15 cellular contexts compared by ENCODE assay signal in genomic region chr22:30209642-30210041, GRCh38. TPM values are rescaled to one million over a fixed set of nuclear protein-coding genes. Genes with fewer than 3 reads are reported as not detected.
A peak's percentile ranks its signal among the peaks of the same experiment; 100 is the strongest.
DNase-seq lines count a peak whose midpoint lies in the region; ATAC-seq and TF ChIP-seq lines count a peak whose summit lies in the region.
"Had no signal": no experiment of that assay in that cellular context is flagged by ENCODE, and none has a peak within 500 bp of the region (broad histone marks: within the 10 kb centered on the region; RNA-seq: fewer than 3 reads in every experiment).

No MANE protein-coding gene starts in this region.

- H3K27me3 Mint-ChIP-seq in naive thymus-derived CD8-positive, alpha-beta T cell: no peaks in the 10 kb centered on the region
- H3K27me3 Mint-ChIP-seq: activated CD4-positive, alpha-beta memory T cell treated with anti-CD3 and anti-CD28 coated beads, Interleukin-2, amount 10 ng/mL, durations not matched to agents 7 days and 5 days had no signal

- no peaks in the 10 kb centered on the region for H3K9me3 ChIP-seq in left ventricle myocardium inferior (replicated peaks)
- H3K9me3 ChIP-seq in fibroblast of lung (ENCODE audit: control insufficient read depth, insufficient read depth, low read depth, low read length): no peaks in the 10 kb centered on the region
- H3K9me3 ChIP-seq in vagina: no peaks in the 10 kb centered on the region

- H2AFZ ChIP-seq in fibroblast of lung (ENCODE audit: low read length): no peak overlapping the region

- H3K4me2 ChIP-seq in fibroblast of lung (ENCODE audit: extremely low read depth, insufficient read depth, low read length): no peak overlapping the region

- H3K4me1 ChIP-seq in left ventricle myocardium inferior (peaks cover 37% of the 10 kb centered on the region), fibroblast of lung (ENCODE audit: control insufficient read depth, extremely low read depth, insufficient read depth, low read length) (peaks cover 49% of the 10 kb centered on the region), vagina (peaks cover 74% of the 10 kb centered on the region)

- DNase-seq in left ventricle myocardium inferior (no peak), Right ventricle myocardium inferior (ENCODE audit: missing footprints) (no peak), fibroblast of lung (ENCODE audit: low read depth in 2 of 2) (no peak), posterior vena cava (ENCODE audit: low spot score) (peak; percentile 32), vagina (ENCODE audit: extremely low spot score in 2 of 2) (no peak), inferior parietal cortex (ENCODE audit: extremely low spot score) (no peak), NCI-H1694 (lab: John Stamatoyannopoulos, UW) (no peak)
- DNase-seq in naive thymus-derived CD8-positive, alpha-beta T cell: no peak
- DNase-seq: activated CD4-positive, alpha-beta memory T cell treated with anti-CD3 and anti-CD28 coated beads, Interleukin-2, amount 10 ng/mL, durations not matched to agents 7 days and 5 days; activated effector memory CD4-positive, alpha-beta T cell treated with anti-CD3 and anti-CD28 coated beads, Interleukin-2, amount 50 U/mL, for 16 hours; Kasumi-1; NCI-H187 treated with DMSO at 0.1 percent for 48 hours; NCI-H82; stimulated activated naive CD4-positive, alpha-beta T cell had no signal

- peaks cover 85% of the 10 kb centered on the region for H3K27me3 ChIP-seq in left ventricle myocardium inferior (ENCODE audit: low read depth)
- H3K27me3 ChIP-seq in fibroblast of lung (ENCODE audit: control insufficient read depth, insufficient read depth, low read length): no peaks in the 10 kb centered on the region
- H3K27me3 ChIP-seq in vagina: no peaks in the 10 kb centered on the region

- ATAC-seq in Right ventricle myocardium inferior: no peak
- no peak for ATAC-seq in naive thymus-derived CD8-positive, alpha-beta T cell

- TF ChIP-seq CTCF in left ventricle myocardium inferior (IDR thresholded peaks at IDR 0.05; ENCODE audit: borderline replicate concordance) (no peak), fibroblast of lung (conservative IDR thresholded peaks at IDR 0.05 in 1 of 2, IDR thresholded peaks at IDR 0.05 in 1 of 2; ENCODE audit: low read depth in 1 of 2, low read length in 2 of 2) (no peak), vagina (IDR thresholded peaks at IDR 0.05) (no peak)

- peaks cover 9 to 18% (median 14%) of the 10 kb centered on the region in 4 donors for H3K4me1 Mint-ChIP-seq in naive thymus-derived CD8-positive, alpha-beta T cell

- H3K27ac ChIP-seq in left ventricle myocardium inferior (replicated peaks) (peak overlapping the region; percentile 77), fibroblast of lung (ENCODE audit: insufficient read depth, low read length) (peak overlapping the region; percentile 98), vagina (peak overlapping the region; percentile 82)

- intact Hi-C loops in left ventricle myocardium inferior (cut with micrococcal nuclease): no loop called here
- intact Hi-C loops in Right ventricle myocardium inferior (cut with DNase I): loop anchor here (5.0 kb wide), 1 partner anchor 43 kb away; no protein-coding TSS in a partner anchor
- intact Hi-C loops in posterior vena cava (cut with DNase I): no loop called here
- intact Hi-C loops in vagina (cut with DNase I): no loop called here

- no peaks in the 10 kb centered on the region for H4K20me1 ChIP-seq in fibroblast of lung (ENCODE audit: control insufficient read depth, extremely low read depth, insufficient read depth, low read length)

- no peaks in the 10 kb centered on the region for H3K36me3 Mint-ChIP-seq in naive thymus-derived CD8-positive, alpha-beta T cell

- H3K4me3 ChIP-seq in left ventricle myocardium inferior (no peak overlapping the region), fibroblast of lung (replicated peaks in 1 of 4; ENCODE audit: control extremely low read depth in 1 of 4, insufficient read depth in 1 of 4, low read depth in 3 of 4, low read length in 4 of 4) (no peak overlapping the region), vagina (no peak overlapping the region)

- H3K36me3 ChIP-seq in left ventricle myocardium inferior: no peaks in the 10 kb centered on the region
- no peaks in the 10 kb centered on the region for H3K36me3 ChIP-seq in fibroblast of lung (ENCODE audit: control insufficient read depth, insufficient read depth, low read length)
- H3K36me3 ChIP-seq in vagina: no peaks in the 10 kb centered on the region

- POLR2A ChIA-PET in naive thymus-derived CD8-positive, alpha-beta T cell (lab: Charles Lee): no interaction called here

- H3K9me3 Mint-ChIP-seq in naive thymus-derived CD8-positive, alpha-beta T cell: no peaks in the 10 kb centered on the region
- H3K9me3 Mint-ChIP-seq: activated CD4-positive, alpha-beta memory T cell treated with anti-CD3 and anti-CD28 coated beads, Interleukin-2, amount 10 ng/mL, durations not matched to agents 7 days and 5 days had no signal

- H3K9ac ChIP-seq in fibroblast of lung (ENCODE audit: insufficient read depth, low read length): no peak overlapping the region

- H3K4me3 Mint-ChIP-seq in naive thymus-derived CD8-positive, alpha-beta T cell: no peak overlapping the region
- H3K4me3 Mint-ChIP-seq: activated CD4-positive, alpha-beta memory T cell treated with anti-CD3 and anti-CD28 coated beads, Interleukin-2, amount 10 ng/mL, durations not matched to agents 7 days and 5 days had no signal

- no peak overlapping the region for H3K27ac Mint-ChIP-seq in naive thymus-derived CD8-positive, alpha-beta T cell
- H3K27ac Mint-ChIP-seq: activated CD4-positive, alpha-beta memory T cell treated with anti-CD3 and anti-CD28 coated beads, Interleukin-2, amount 10 ng/mL, durations not matched to agents 7 days and 5 days had no signal

- no peaks in the 10 kb centered on the region for H3K79me2 ChIP-seq in fibroblast of lung (ENCODE audit: control insufficient read depth, insufficient read depth, low read length)

- no peak for TF ChIP-seq POLR2A in vagina (IDR thresholded peaks at IDR 0.05)

RNA-seq across cellular contexts. Expression of gene LIF, which starts 36.9 kb away (rescaled TPM):
- 0.16 TPM for total RNA-seq in left ventricle myocardium inferior
- total RNA-seq in Right ventricle myocardium inferior: 0.27 TPM
- total RNA-seq in fibroblast of lung: 3.6 and 11.2 TPM in 2 replicates
- polyA plus RNA-seq in fibroblast of lung: 4.5 and 19.6 TPM in 2 replicates
- polyA plus RNA-seq in fibroblast of lung (2012): 7.1 and 25.1 TPM in 2 replicates
- polyA minus RNA-seq in fibroblast of lung (ENCODE audit: low replicate concordance): 40.6 and 97.7 TPM in 2 replicates
- 1 to 10 TPM; 2.6 to 8.1 TPM for total RNA-seq in posterior vena cava
- total RNA-seq in vagina: 0.49 TPM
- not detected for total RNA-seq in naive thymus-derived CD8-positive, alpha-beta T cell
- not detected for polyA plus RNA-seq in naive thymus-derived CD8-positive, alpha-beta T cell

RNA-seq across cellular contexts. Expression of gene OSM, which starts 57.0 kb away (rescaled TPM):
- total RNA-seq in left ventricle myocardium inferior (not detected), Right ventricle myocardium inferior (0.19 TPM), fibroblast of lung (not detected in 2 replicates), posterior vena cava (1 to 10 TPM; 1.0 to 2.0 TPM), vagina (not detected)
- not detected in 2 replicates for polyA plus RNA-seq in fibroblast of lung
- not detected in 2 replicates for polyA plus RNA-seq in fibroblast of lung (2012)
- polyA minus RNA-seq in fibroblast of lung (ENCODE audit: low replicate concordance): not detected in 2 replicates
- 1 to 10 TPM in 1 of 2 experiments, under 1 TPM in 1; 0.81 to 1.1 TPM for total RNA-seq in naive thymus-derived CD8-positive, alpha-beta T cell
- polyA plus RNA-seq in naive thymus-derived CD8-positive, alpha-beta T cell: 10 to 100 TPM in 1 of 3 donors, 1 to 10 TPM in 2; 4.4 to 11.6 (median 4.4) TPM
- total RNA-seq: dermis microvascular lymphatic vessel endothelial cell had no signal
